In genomic region chr16:58000706-58001676, GRCh38 we compare ENCODE assay signal across 8 cellular contexts. TPM values are rescaled to one million over a fixed set of nuclear protein-coding genes. Genes with fewer than 3 reads are reported as not detected.
A peak's percentile ranks its signal among the peaks of the same experiment; 100 is the strongest.
DNase-seq lines count a peak whose midpoint lies in the region; ATAC-seq and TF ChIP-seq lines count a peak whose summit lies in the region.

Gene USB1, plus strand, starts transcription at chr16:58001407. Its CDS starts 77 bp downstream, at chr16:58001484.

- H3K4me3 Mint-ChIP-seq in activated B cell treated with CpG ODN at 0.5 μM for 24 hours: peak within 1 kb of the TSS; percentile 94
- peak within 1 kb of the TSS; percentile 86 for H3K4me3 Mint-ChIP-seq in central memory CD8-positive, alpha-beta T cell

- peaks cover 29% of the 10 kb centered on the region for H3K79me2 ChIP-seq in ACC112 (ENCODE audit: control insufficient read depth, insufficient read depth, low read length, unreplicated experiment)

- CTCF ChIA-PET in activated B cell treated with CpG ODN at 0.5 μM for 24 hours (lab: Charles Lee): interaction anchor here (0.8 to 2.7 kb wide), 5 partner anchors 13 to 582 kb away, joined by 3 to 11 read pairs (median 4); no protein-coding TSS in a partner anchor

- H3K27me3 Mint-ChIP-seq in activated B cell treated with CpG ODN at 0.5 μM for 24 hours: no peaks in the 10 kb centered on the region
- no peaks in the 10 kb centered on the region for H3K27me3 Mint-ChIP-seq in central memory CD8-positive, alpha-beta T cell

- H3K27ac Mint-ChIP-seq in activated B cell treated with CpG ODN at 0.5 μM for 24 hours: peak within 1 kb of the TSS; percentile 92
- peak within 1 kb of the TSS; percentile 57 for H3K27ac Mint-ChIP-seq in central memory CD8-positive, alpha-beta T cell (ENCODE audit: low read depth)

- peaks cover 42% of the 10 kb centered on the region for H3K4me1 Mint-ChIP-seq in activated B cell treated with CpG ODN at 0.5 μM for 24 hours
- peaks cover 58% of the 10 kb centered on the region for H3K4me1 Mint-ChIP-seq in central memory CD8-positive, alpha-beta T cell

- H3K27ac ChIP-seq in ACC112 (ENCODE audit: low read depth, low read length): peak within 1 kb of the TSS; percentile 20; the same call in 1 of the 2 replicates

- ATAC-seq in GM18511 (IDR thresholded peaks at IDR 0.05; ENCODE audit: unreplicated experiment) (peak; percentile 83), HG03025 (IDR thresholded peaks at IDR 0.05; ENCODE audit: low FRiP score, unreplicated experiment) (peak; percentile 67), activated B cell treated with CpG ODN at 0.5 μM for 24 hours (ENCODE audit: low read depth) (peak; percentile 84)
- ATAC-seq in central memory CD8-positive, alpha-beta T cell (replicated peaks; ENCODE audit: extremely low read depth, poor library complexity, severe bottlenecking): peak; percentile 76

- peaks cover 48% of the 10 kb centered on the region for H3K36me3 Mint-ChIP-seq in activated B cell treated with CpG ODN at 0.5 μM for 24 hours (ENCODE audit: low read depth)
- H3K36me3 Mint-ChIP-seq in central memory CD8-positive, alpha-beta T cell (ENCODE audit: insufficient read depth): peaks cover 42% of the 10 kb centered on the region

- peak within 1 kb of the TSS; percentile 94 for H3K4me3 ChIP-seq in ACC112 (ENCODE audit: low read depth, low read length)
- H3K4me3 ChIP-seq in kidney epithelial cell (ENCODE audit: low read depth, low read length): peak within 1 kb of the TSS; percentile 78

- intact Hi-C loops in activated B cell treated with CpG ODN at 0.5 μM for 24 hours (cut with micrococcal nuclease): loop anchor here (1.0 to 10.0 kb wide), 5 partner anchors 16 to 634 kb away; partner anchors contain the start of gene KATNB1

- H3K27me3 ChIP-seq in ACC112 (ENCODE audit: insufficient read depth, low read length) (no peaks in the 10 kb centered on the region), kidney epithelial cell (ENCODE audit: control insufficient read depth, insufficient read depth, low read length) (no peaks in the 10 kb centered on the region)

- H3K36me3 ChIP-seq in ACC112 (ENCODE audit: insufficient read depth, low read length) (peaks cover 4% of the 10 kb centered on the region), kidney epithelial cell (ENCODE audit: control insufficient read depth, insufficient read depth, low read length) (peaks cover 1% of the 10 kb centered on the region)

- TF ChIP-seq CTCF in activated B cell treated with CpG ODN at 0.5 μM for 24 hours (IDR thresholded peaks at IDR 0.05): no peak
- TF ChIP-seq CTCF in kidney epithelial cell (IDR thresholded peaks at IDR 0.05; ENCODE audit: insufficient read depth, low read length, poor library complexity, severe bottlenecking): peak; percentile 36

- peaks cover 40% of the 10 kb centered on the region for H3K4me1 ChIP-seq in ACC112 (ENCODE audit: control insufficient read depth, insufficient read depth, low read length, unreplicated experiment)

- H2AFZ ChIP-seq in ACC112 (ENCODE audit: low read length, unreplicated experiment): peak within 1 kb of the TSS; percentile 85

- H3K9me3 Mint-ChIP-seq in activated B cell treated with CpG ODN at 0.5 μM for 24 hours: no peaks in the 10 kb centered on the region
- H3K9me3 Mint-ChIP-seq in central memory CD8-positive, alpha-beta T cell: no peaks in the 10 kb centered on the region

- peak; percentile 84 for DNase-seq in NCI-H2171 treated with DMSO at 0.1 percent for 48 hours (lab: John Stamatoyannopoulos, UW)
- peak; percentile 97 for DNase-seq in activated B cell treated with CpG ODN at 0.5 μM for 24 hours
- peak; percentile 78 to 82 for DNase-seq in central memory CD8-positive, alpha-beta T cell (ENCODE audit: low spot score in 2 of 2)
- DNase-seq in kidney epithelial cell (ENCODE audit: low read depth): no peak
- DNase-seq in stimulated activated CD4-positive, alpha-beta T cell treated with anti-CD3 and anti-CD28 coated beads, Interleukin-1b, Interleukin-23, amount 100 ng/mL, for 1 hour (ENCODE audit: low read depth in 2 of 2): peak; percentile 65 to 78

- POLR2A ChIA-PET in activated B cell treated with CpG ODN at 0.5 μM for 24 hours (lab: Charles Lee): interaction anchor here (0.5 to 2.5 kb wide), 12 partner anchors 16 to 629 kb away, joined by 3 to 12 read pairs (median 4); partner anchors contain the start of genes CFAP20, CIAPIN1, CNOT1 and COQ9

RNA-seq across cellular contexts. Expression of gene USB1, which starts in this region (rescaled TPM):
- total RNA-seq in activated B cell treated with CpG ODN at 0.5 μM for 24 hours (37.4 and 40.7 TPM in 2 replicates), kidney epithelial cell (42.7 and 50.2 TPM in 2 replicates)
